Comparison of ENCODE assay signal across 9 cellular contexts in the genomic region with DNA sequence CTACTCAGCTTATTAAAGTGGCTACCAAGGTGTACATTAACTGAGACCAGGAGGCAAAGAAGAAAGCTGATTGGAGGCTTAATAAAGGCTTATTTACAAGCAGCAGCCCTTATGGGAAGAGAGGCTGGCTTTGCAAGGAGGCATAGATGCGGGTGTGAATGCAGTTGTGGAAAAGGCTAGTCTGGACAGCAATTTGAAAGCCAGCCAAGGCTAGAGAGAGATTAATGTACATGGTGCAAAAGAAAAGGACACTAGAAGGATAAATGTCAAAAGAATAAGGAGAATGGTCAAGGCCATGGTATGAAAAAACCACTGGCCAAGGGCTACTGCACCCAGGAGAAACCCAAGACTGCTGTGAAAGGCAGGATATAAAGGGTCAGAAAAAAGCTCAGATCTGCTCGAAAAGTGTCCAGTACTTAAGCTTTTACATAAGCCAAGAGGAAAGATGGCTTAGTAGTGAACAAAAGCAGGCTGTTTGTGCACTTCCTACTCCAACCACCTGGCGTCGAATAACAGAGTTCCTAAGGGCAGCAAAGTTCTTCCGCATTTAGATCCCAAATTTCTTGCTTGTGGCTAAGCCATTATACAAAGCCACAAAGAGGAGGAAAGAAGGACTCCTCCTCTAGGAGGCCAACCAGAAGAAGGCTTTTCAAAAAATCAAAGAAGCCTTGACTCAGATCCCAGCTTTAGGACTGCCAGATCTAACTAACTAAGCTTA. TPM values are rescaled to one million over a fixed set of nuclear protein-coding genes. Genes with fewer than 3 reads are reported as not detected.
DNase-seq lines count a peak whose midpoint lies in the region; ATAC-seq and TF ChIP-seq lines count a peak whose summit lies in the region.
"Had no signal": no experiment of that assay in that cellular context is flagged by ENCODE, and none has a peak within 500 bp of the region (broad histone marks: within the 10 kb centered on the region; RNA-seq: fewer than 3 reads in every experiment).

No MANE protein-coding gene starts in this region.

- H3K27ac ChIP-seq in DND-41 (ENCODE audit: low read length): peak overlapping the region; percentile 93
- no peak overlapping the region for H3K27ac ChIP-seq in fibroblast of lung (ENCODE audit: insufficient read depth, low read length)

- peak overlapping the region; percentile 98 for H2AFZ ChIP-seq in DND-41 (ENCODE audit: low read depth, low read length)
- peak overlapping the region; percentile 100 for H2AFZ ChIP-seq in fibroblast of lung (ENCODE audit: low read length)

- H3K9me3 ChIP-seq in DND-41 (ENCODE audit: insufficient read depth, low read length, severe bottlenecking) (no peaks in the 10 kb centered on the region), fibroblast of lung (ENCODE audit: control insufficient read depth, insufficient read depth, low read depth, low read length) (no peaks in the 10 kb centered on the region)

- H3K4me2 ChIP-seq in DND-41 (ENCODE audit: insufficient read depth, low read length) (peak overlapping the region; percentile 87), fibroblast of lung (ENCODE audit: extremely low read depth, insufficient read depth, low read length) (peak overlapping the region; percentile 85)

- DNase-seq in DND-41: no peak
- DNase-seq in NCI-H748 (lab: John Stamatoyannopoulos, UW; ENCODE audit: unreplicated experiment): peak; percentile 42
- peak; percentile 42 to 58 for DNase-seq in fibroblast of lung (ENCODE audit: low read depth in 2 of 2)
- DNase-seq in retina: peak; percentile 32
- DNase-seq in NCI-H1436 treated with DMSO at 0.1 percent for 48 hours (lab: John Stamatoyannopoulos, UW): no peak

- ATAC-seq in DND-41 (ENCODE audit: insufficient read depth, low read depth) (no peak), GM21526 (IDR thresholded peaks at IDR 0.05; ENCODE audit: low FRiP score, unreplicated experiment) (no peak), GM21367 (IDR thresholded peaks at IDR 0.05; ENCODE audit: unreplicated experiment) (no peak), HG03469 (IDR thresholded peaks at IDR 0.05; ENCODE audit: unreplicated experiment) (no peak)

- no peaks in the 10 kb centered on the region for H3K36me3 ChIP-seq in DND-41 (ENCODE audit: insufficient read depth, low read length)
- no peaks in the 10 kb centered on the region for H3K36me3 ChIP-seq in fibroblast of lung (ENCODE audit: control insufficient read depth, insufficient read depth, low read length)

- TF ChIP-seq CTCF in DND-41 (IDR thresholded peaks at IDR 0.05; ENCODE audit: borderline replicate concordance, extremely low read depth, low read length, poor library complexity, severe bottlenecking) (peak; percentile 28), fibroblast of lung (conservative IDR thresholded peaks at IDR 0.05 in 1 of 2, IDR thresholded peaks at IDR 0.05 in 1 of 2; ENCODE audit: low read depth in 1 of 2, low read length in 2 of 2) (peak; percentile 30 to 40)

- H3K4me3 ChIP-seq in DND-41 (ENCODE audit: low read depth in 1 of 2, low read length in 2 of 2) (peak overlapping the region; percentile 18 to 62; a peak in 3 of 4 replicates), fibroblast of lung (replicated peaks in 1 of 4; ENCODE audit: control extremely low read depth in 1 of 4, insufficient read depth in 1 of 4, low read depth in 3 of 4, low read length in 4 of 4) (peak overlapping the region in 3 of 4 experiments; percentile 61 to 88 (median 73))

- H3K9ac ChIP-seq in DND-41 (ENCODE audit: low read depth, low read length) (peak overlapping the region; percentile 66), fibroblast of lung (ENCODE audit: insufficient read depth, low read length) (no peak overlapping the region)

- H4K20me1 ChIP-seq in DND-41 (ENCODE audit: insufficient read depth, low read length) (no peaks in the 10 kb centered on the region), fibroblast of lung (ENCODE audit: control insufficient read depth, extremely low read depth, insufficient read depth, low read length) (no peaks in the 10 kb centered on the region)

- peaks cover 34% of the 10 kb centered on the region for H3K4me1 ChIP-seq in DND-41 (ENCODE audit: insufficient read depth, low read length)
- H3K4me1 ChIP-seq in fibroblast of lung (ENCODE audit: control insufficient read depth, extremely low read depth, insufficient read depth, low read length): peaks cover 9% of the 10 kb centered on the region

- H3K27me3 ChIP-seq in DND-41 (ENCODE audit: insufficient read depth, low read length, poor library complexity): no peaks in the 10 kb centered on the region
- H3K27me3 ChIP-seq in fibroblast of lung (ENCODE audit: control insufficient read depth, insufficient read depth, low read length): no peaks in the 10 kb centered on the region

- H3K79me2 ChIP-seq in DND-41 (ENCODE audit: insufficient read depth, low read length) (no peaks in the 10 kb centered on the region), fibroblast of lung (ENCODE audit: control insufficient read depth, insufficient read depth, low read length) (no peaks in the 10 kb centered on the region)

RNA-seq across cellular contexts. Expression of gene KLRK1, which starts 24.0 kb away (rescaled TPM):
- not detected in 2 replicates for total RNA-seq in fibroblast of lung
- polyA plus RNA-seq in fibroblast of lung: not detected in 2 replicates
- polyA plus RNA-seq in fibroblast of lung (2012): not detected in 2 replicates
- not detected in 2 replicates for polyA minus RNA-seq in fibroblast of lung (ENCODE audit: low replicate concordance)

RNA-seq across cellular contexts. Expression of gene KLRC4, which starts 43.7 kb away (rescaled TPM):
- total RNA-seq in fibroblast of lung: not detected in 2 replicates
- polyA plus RNA-seq in fibroblast of lung: not detected in 2 replicates
- polyA plus RNA-seq in fibroblast of lung (2012): not detected in 2 replicates
- not detected in 2 replicates for polyA minus RNA-seq in fibroblast of lung (ENCODE audit: low replicate concordance)
- polyA plus RNA-seq: IgD-negative memory B cell had no signal

RNA-seq across cellular contexts. Expression of gene KLRC3, which starts 54.5 kb away (rescaled TPM):
- total RNA-seq in fibroblast of lung: not detected in 2 replicates
- polyA plus RNA-seq in fibroblast of lung: not detected in 2 replicates
- polyA plus RNA-seq in fibroblast of lung (2012): not detected in 2 replicates
- polyA minus RNA-seq in fibroblast of lung (ENCODE audit: low replicate concordance): not detected in 2 replicates
- polyA plus RNA-seq: IgD-negative memory B cell had no signal

RNA-seq across cellular contexts. Expression of gene KLRD1, which starts 58.2 kb away (rescaled TPM):
- total RNA-seq in fibroblast of lung: 0.17 and 0.26 TPM in 2 replicates
- polyA plus RNA-seq in fibroblast of lung: under 0.01 and 0.06 TPM in 2 replicates
- polyA plus RNA-seq in fibroblast of lung (2012): 0.14 TPM in 1 of 2 replicates, not detected in the other
- polyA minus RNA-seq in fibroblast of lung (ENCODE audit: low replicate concordance): not detected in 2 replicates

Comparison
In these comparisons a context has a peak if more than half of its experiments do, and no peak if none do; other contexts are left out.
1. DNase-seq: peak in NCI-H748 (single experiment), fibroblast of lung (2 of 2) and retina (single experiment); none in DND-41 (single experiment) and NCI-H1436 treated with DMSO at 0.1 percent for 48 hours (single experiment).